ENCODE assay signal across 39 cellular contexts in the genomic region with DNA sequence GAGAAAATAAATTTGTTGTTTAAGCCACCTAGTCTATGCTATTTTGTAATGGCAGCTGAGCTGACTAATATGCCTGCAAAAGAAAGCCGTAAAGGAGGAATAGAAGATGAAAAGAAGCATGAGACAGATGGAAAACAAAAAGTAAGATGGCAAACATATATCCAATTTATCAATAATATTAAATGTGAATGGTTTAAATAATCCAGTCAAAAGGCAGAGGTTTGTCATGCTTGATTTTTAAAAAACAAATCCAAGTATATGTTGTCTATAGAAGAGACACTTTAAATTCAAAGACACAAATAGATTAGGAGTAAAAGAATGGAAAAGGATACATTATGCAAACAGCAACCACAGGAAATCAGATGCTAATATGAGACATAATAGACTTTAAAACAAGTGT.
"Had no signal": no experiment of that assay in that cellular context is flagged by ENCODE, and none has a peak within 500 bp of the region (broad histone marks: within the 10 kb centered on the region; RNA-seq: fewer than 3 reads in every experiment).

No MANE protein-coding gene starts in this region.

- H3K4me3 Mint-ChIP-seq: activated naive CD4-positive, alpha-beta T cell treated with anti-CD3 and anti-CD28 coated beads for 36 hours; activated naive CD4-positive, alpha-beta T cell treated with anti-CD3 and anti-CD28 coated beads, Interleukin-2, amount 10 ng/mL, durations not matched to agents 7 days and 5 days; activated naive CD4-positive, alpha-beta T cell treated with anti-CD3 and anti-CD28 coated beads, Interleukin-2, amount 50 U/mL, for 24 hours; activated naive CD8-positive, alpha-beta T cell; activated naive CD8-positive, alpha-beta T cell treated with anti-CD3 and anti-CD28 coated beads for 36 hours; activated naive CD8-positive, alpha-beta T cell treated with anti-CD3 and anti-CD28 coated beads, Interleukin-2, amount 10 ng/mL, durations not matched to agents 7 days and 5 days; activated naive CD8-positive, alpha-beta T cell treated with anti-CD3 and anti-CD28 coated beads, Interleukin-2, amount 50 U/mL, for 24 hours; activated T-cell treated with anti-CD3 and anti-CD28 coated beads, Interleukin-2, amount 50 U/mL, for 24 hours; activated T-cell treated with anti-CD3 and anti-CD28 coated beads, Interleukin-2, amount 50 U/mL, for 4 hours; activated T-cell treated with anti-CD3 and anti-CD28 coated beads, Interleukin-2, amount 50 U/mL, for 72 hours; activated T-helper 1 cell treated with anti-CD3 and anti-CD28 coated beads, Interleukin-12 subunit alpha, Interleukin-12 subunit beta, Interleukin-2, Interleukin-4 antibody, amounts not matched to agents 30 ng/mL and 10 ng/mL and 1 ng/mL, durations not matched to agents 14 hours and 24 hours and 36 hours; activated T-helper 17 cell treated with anti-CD3 and anti-CD28 coated beads, Interleukin-2, amount 50 U/mL, for 72 hours; brain; central memory CD8-positive, alpha-beta T cell had no signal

- H3K4me3 ChIP-seq: adrenal gland, ascending aorta, body of pancreas, breast epithelium, cardiac muscle cell had no signal

- H3K27ac ChIP-seq: adrenal gland, ascending aorta, body of pancreas, brain microvascular endothelial cell, breast epithelium, cardiac muscle cell had no signal

- H3K27ac Mint-ChIP-seq: activated naive CD4-positive, alpha-beta T cell treated with anti-CD3 and anti-CD28 coated beads for 36 hours; activated naive CD4-positive, alpha-beta T cell treated with anti-CD3 and anti-CD28 coated beads, Interleukin-2, amount 10 ng/mL, durations not matched to agents 7 days and 5 days; activated naive CD4-positive, alpha-beta T cell treated with anti-CD3 and anti-CD28 coated beads, Interleukin-2, amount 50 U/mL, for 24 hours; activated naive CD4-positive, alpha-beta T cell treated with anti-CD3 and anti-CD28 coated beads, Interleukin-2, amount 50 U/mL, for 72 hours; activated naive CD8-positive, alpha-beta T cell; activated naive CD8-positive, alpha-beta T cell treated with anti-CD3 and anti-CD28 coated beads for 36 hours; activated naive CD8-positive, alpha-beta T cell treated with anti-CD3 and anti-CD28 coated beads, Interleukin-2, amount 10 ng/mL, durations not matched to agents 7 days and 5 days; activated naive CD8-positive, alpha-beta T cell treated with anti-CD3 and anti-CD28 coated beads, Interleukin-2, amount 50 U/mL, for 24 hours; activated T-cell treated with anti-CD3 and anti-CD28 coated beads, Interleukin-2, amount 50 U/mL, for 24 hours; activated T-cell treated with anti-CD3 and anti-CD28 coated beads, Interleukin-2, amount 50 U/mL, for 72 hours; activated T-helper 1 cell treated with anti-CD3 and anti-CD28 coated beads, Interleukin-12 subunit alpha, Interleukin-12 subunit beta, Interleukin-2, Interleukin-4 antibody, amounts not matched to agents 30 ng/mL and 10 ng/mL and 1 ng/mL, durations not matched to agents 14 hours and 24 hours and 36 hours; activated T-helper 17 cell treated with anti-CD3 and anti-CD28 coated beads, Interleukin-2, amount 50 U/mL, for 72 hours; activated T-helper 2 cell treated with anti-CD3 and anti-CD28 coated beads, Interferon-gamma antibody, Interleukin-2, Interleukin-4, amounts not matched to agents 10 μg/mL and 5 μg/mL and 100 μg/mL, durations not matched to agents 14 hours and 24 hours and 36 hours; brain had no signal

- H3K27me3 Mint-ChIP-seq: activated naive CD4-positive, alpha-beta T cell treated with anti-CD3 and anti-CD28 coated beads, Interleukin-2, amount 50 U/mL, for 24 hours; activated naive CD8-positive, alpha-beta T cell; activated naive CD8-positive, alpha-beta T cell treated with anti-CD3 and anti-CD28 coated beads for 36 hours; activated naive CD8-positive, alpha-beta T cell treated with anti-CD3 and anti-CD28 coated beads, Interleukin-2, amount 10 ng/mL, durations not matched to agents 7 days and 5 days; activated naive CD8-positive, alpha-beta T cell treated with anti-CD3 and anti-CD28 coated beads, Interleukin-2, amount 50 U/mL, for 24 hours; activated T-cell treated with anti-CD3 and anti-CD28 coated beads, Interleukin-2, amount 50 U/mL, for 24 hours; activated T-helper 17 cell treated with anti-CD3 and anti-CD28 coated beads, Interleukin-2, amount 50 U/mL, for 72 hours; brain; central memory CD8-positive, alpha-beta T cell had no signal

- H3K4me1 ChIP-seq: adrenal gland, body of pancreas, breast epithelium had no signal

- DNase-seq: activated effector memory CD4-positive, alpha-beta T cell treated with anti-CD3 and anti-CD28 coated beads, Interleukin-2, amount 50 U/mL, for 16 hours; activated effector memory CD4-positive, alpha-beta T cell treated with Interleukin-2 at 50 U/mL for 16 hours; activated gamma-delta T cell; activated gamma-delta T cell treated with Interleukin-2 at 50 U/mL for 16 hours; activated naive CD4-positive, alpha-beta T cell; activated naive CD4-positive, alpha-beta T cell treated with anti-CD3 and anti-CD28 coated beads for 36 hours; activated naive CD4-positive, alpha-beta T cell treated with anti-CD3 and anti-CD28 coated beads, Interleukin-2, amount 10 ng/mL, durations not matched to agents 7 days and 5 days; activated naive CD4-positive, alpha-beta T cell treated with anti-CD3 and anti-CD28 coated beads, Interleukin-2, amount 50 U/mL, for 16 hours; activated naive CD4-positive, alpha-beta T cell treated with Interleukin-2 at 50 U/mL for 16 hours; activated naive CD8-positive, alpha-beta T cell treated with anti-CD3 and anti-CD28 coated beads for 36 hours; activated naive CD8-positive, alpha-beta T cell treated with anti-CD3 and anti-CD28 coated beads, Interleukin-2, amount 10 ng/mL, durations not matched to agents 7 days and 5 days; activated naive CD8-positive, alpha-beta T cell treated with anti-CD3 and anti-CD28 coated beads, Interleukin-2, amount 50 U/mL, for 24 hours; activated T-cell treated with anti-CD3 and anti-CD28 coated beads, Interleukin-2, amount 50 U/mL, for 24 hours; activated T-cell treated with anti-CD3 and anti-CD28 coated beads, Interleukin-2, amount 50 U/mL, for 4 hours; activated T-cell treated with anti-CD3 and anti-CD28 coated beads, Interleukin-2, amount 50 U/mL, for 48 hours; activated T-cell treated with anti-CD3 and anti-CD28 coated beads, Interleukin-2, amount 50 U/mL, for 72 hours; adrenal gland; amniotic stem cell; amygdala; anterior cingulate cortex; aorta; body of pancreas; brain microvascular endothelial cell; caudate nucleus; central memory CD4-positive, alpha-beta T cell; cerebellar nuclear complex had no signal

- FAIRE-seq: astrocyte, bronchial epithelial cell had no signal

- H3K36me3 ChIP-seq: adrenal gland, ascending aorta, brain microvascular endothelial cell, breast epithelium, cardiac muscle cell had no signal

- H3K4me1 Mint-ChIP-seq: activated naive CD4-positive, alpha-beta T cell treated with anti-CD3 and anti-CD28 coated beads, Interleukin-2, amount 10 ng/mL, durations not matched to agents 7 days and 5 days; activated naive CD4-positive, alpha-beta T cell treated with anti-CD3 and anti-CD28 coated beads, Interleukin-2, amount 50 U/mL, for 24 hours; activated naive CD8-positive, alpha-beta T cell treated with anti-CD3 and anti-CD28 coated beads for 36 hours; activated naive CD8-positive, alpha-beta T cell treated with anti-CD3 and anti-CD28 coated beads, Interleukin-2, amount 50 U/mL, for 24 hours; activated T-helper 17 cell treated with anti-CD3 and anti-CD28 coated beads, Interleukin-2, amount 50 U/mL, for 72 hours; brain; central memory CD8-positive, alpha-beta T cell had no signal

- H3K27me3 ChIP-seq: adrenal gland, ascending aorta, body of pancreas, brain microvascular endothelial cell, breast epithelium, cardiac muscle cell had no signal

- ATAC-seq: activated naive CD4-positive, alpha-beta T cell treated with anti-CD3 and anti-CD28 coated beads, Interleukin-2, amount 50 U/mL, for 72 hours; activated naive CD8-positive, alpha-beta T cell treated with anti-CD3 and anti-CD28 coated beads, Interleukin-2, amount 50 U/mL, for 24 hours; activated T-cell treated with anti-CD3 and anti-CD28 coated beads, Interleukin-2, amount 50 U/mL, for 4 hours; activated T-cell treated with anti-CD3 and anti-CD28 coated beads, Interleukin-2, amount 50 U/mL, for 72 hours; activated T-helper 17 cell treated with anti-CD3 and anti-CD28 coated beads, Interleukin-2, amount 50 U/mL, for 72 hours; body of pancreas had no signal
